Comparison of ENCODE assay signal across 8 cellular contexts in the genomic region with DNA sequence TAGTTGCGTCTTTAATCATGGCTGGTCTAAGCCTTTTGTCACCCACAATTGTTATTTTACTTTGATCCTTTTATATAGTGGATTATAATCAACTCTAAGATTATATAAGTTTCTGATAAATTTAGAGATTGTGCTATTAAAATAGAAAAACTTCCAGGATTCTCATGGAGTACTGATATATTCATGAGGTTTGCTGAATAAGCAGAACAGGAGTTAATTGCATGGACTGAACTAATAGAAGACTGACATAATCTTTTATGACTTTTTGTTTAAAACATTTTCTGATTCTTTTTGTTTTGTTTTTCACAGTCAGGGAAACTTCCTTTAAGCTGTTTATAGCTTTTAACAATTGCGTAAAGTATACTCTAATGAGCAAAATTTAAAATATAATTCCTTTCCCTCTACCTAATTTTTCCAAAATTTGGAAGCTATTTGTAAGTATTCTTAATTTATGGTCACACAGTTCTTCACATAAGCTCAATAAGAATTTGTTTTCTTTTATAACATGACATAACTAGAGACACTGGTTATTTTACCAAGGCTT.
"Had no signal": no experiment of that assay in that cellular context is flagged by ENCODE, and none has a peak within 500 bp of the region (broad histone marks: within the 10 kb centered on the region; RNA-seq: fewer than 3 reads in every experiment).

No MANE protein-coding gene starts in this region.

- H3K4me1 ChIP-seq: HAP-1 had no signal

- H3K4me3 Mint-ChIP-seq: IgD-negative memory B cell had no signal

- DNase-seq: GM23248, GOT3, H7, Karpas-422 had no signal

- H3K36me3 ChIP-seq: HAP-1 had no signal

- H3K4me1 Mint-ChIP-seq: IgD-negative memory B cell had no signal

- H3K27ac ChIP-seq: GM23248, KMS-11 had no signal

- H3K4me3 ChIP-seq: GM23248, HAP-1 had no signal

- H3K27ac Mint-ChIP-seq: IgD-negative memory B cell had no signal

- H3K36me3 Mint-ChIP-seq: IgD-negative memory B cell had no signal

- H3K9ac ChIP-seq: GM23248, KMS-11 had no signal

- ATAC-seq: HCT116 had no signal

- H3K4me2 ChIP-seq: KMS-11 had no signal

- H3K9me3 ChIP-seq: HAP-1 had no signal

- H2AFZ ChIP-seq: GM23248 had no signal
